ENCODE assay signal across 19 cellular contexts in genomic region chrX:36986231-36986630, GRCh38. TPM values are rescaled to one million over a fixed set of nuclear protein-coding genes. Genes with fewer than 3 reads are reported as not detected.
A peak's percentile ranks its signal among the peaks of the same experiment; 100 is the strongest.
DNase-seq lines count a peak whose midpoint lies in the region; ATAC-seq and TF ChIP-seq lines count a peak whose summit lies in the region.
"Had no signal": no experiment of that assay in that cellular context is flagged by ENCODE, and none has a peak within 500 bp of the region (broad histone marks: within the 10 kb centered on the region; RNA-seq: fewer than 3 reads in every experiment).

No MANE protein-coding gene starts in this region.

- H3K36me3 ChIP-seq in ES-I3 (ENCODE audit: insufficient read depth, low read length) (no peaks in the 10 kb centered on the region), psoas muscle (ENCODE audit: insufficient read depth in 1 of 2, low read depth in 1 of 2) (no peaks in the 10 kb centered on the region)

- H3K27ac Mint-ChIP-seq in WTC11 = no peak overlapping the region

- no peak overlapping the region for H3K27ac ChIP-seq in psoas muscle

- DNase-seq in WTC11 (ENCODE audit: low spot score) (no peak), islet precursor cell (peak; percentile 60), psoas muscle (no peak), HPDE6-E6E7 (ENCODE audit: extremely low spot score) (no peak), SHP77 treated with DMSO at 0.1 percent for 48 hours (lab: John Stamatoyannopoulos, UW) (no peak)
- DNase-seq in activated CD4-positive, alpha-beta T cell treated with anti-CD3 and anti-CD28 coated beads, Interleukin-2, amount 50 U/mL, for 1 hour = no peak
- DNase-seq: activated naive CD4-positive, alpha-beta T cell treated with anti-CD3 and anti-CD28 coated beads, Interleukin-2, amount 50 U/mL, for 16 hours; AML-193; cerebellar nuclear complex; DMS153; NCI-H2107; stimulated activated CD4-positive, alpha-beta T cell treated with anti-CD3 and anti-CD28 coated beads, Interleukin-15, amount 100 ng/mL, for 24 hours had no signal

- H3K4me1 Mint-ChIP-seq in WTC11 = peaks cover 17% of the 10 kb centered on the region

- H3K27me3 Mint-ChIP-seq in WTC11 (ENCODE audit: low read depth) = peaks cover 18% of the 10 kb centered on the region

- CTCF ChIA-PET in WTC11 (lab: Charles Lee) = interaction anchor here (1.0 kb wide), 1 partner anchor 15 kb away, joined by 3 read pairs; no protein-coding TSS in a partner anchor

- peak overlapping the region; percentile 34 for H3K4me3 ChIP-seq in psoas muscle

- H3K9ac ChIP-seq in ES-I3 (ENCODE audit: low read depth, low read length) = peak overlapping the region; percentile 55; the same call in 1 of the 2 replicates

- 2 to 17% methylated on average over 24 to 26 of the region's 34 CpGs; no CpG with 5 or more reads in 1 of the 3 donors for WGBS in psoas muscle, 3 donors

- ATAC-seq in WTC11 = peak; percentile 39
- ATAC-seq in psoas muscle = no peak
- ATAC-seq in HG03460 (IDR thresholded peaks at IDR 0.05; ENCODE audit: unreplicated experiment) = no peak

- peaks cover 10% of the 10 kb centered on the region for H3K4me1 ChIP-seq in ES-I3 (ENCODE audit: insufficient read depth, low read length)
- no peaks in the 10 kb centered on the region for H3K4me1 ChIP-seq in psoas muscle

- H3K36me3 Mint-ChIP-seq in WTC11 = no peaks in the 10 kb centered on the region

- POLR2A ChIA-PET in WTC11 (lab: Charles Lee) = no interaction called here

- TF ChIP-seq CTCF in WTC11 (IDR thresholded peaks at IDR 0.05) = no peak
- TF ChIP-seq CTCF in psoas muscle (IDR thresholded peaks at IDR 0.05) = no peak

- peaks cover 4% of the 10 kb centered on the region; the same call in 1 of the 2 replicates for H3K9me3 Mint-ChIP-seq in WTC11

- peaks cover 0 to 9% (median 0%) of the 10 kb centered on the region in 3 donors for H3K27me3 ChIP-seq in psoas muscle (ENCODE audit: insufficient read depth in 3 of 3, low read length in 2 of 3)

- peak overlapping the region; percentile 65 for H3K4me3 Mint-ChIP-seq in WTC11

- intact Hi-C loops in psoas muscle (cut with DNase I) = no loop called here

- no peaks in the 10 kb centered on the region; the same call in 1 of the 2 replicates for H3K9me3 ChIP-seq in ES-I3 (ENCODE audit: control insufficient read depth, insufficient read depth, low read length)
- no peaks in the 10 kb centered on the region for H3K9me3 ChIP-seq in psoas muscle

TF ChIP-seq in WTC11, 78 proteins besides CTCF, POLR2A, EP300 and RAD21:
- no peak for TF ChIP-seq FOXK1 (CRISPR knock-in tag; IDR thresholded peaks at IDR 0.05)
- TF ChIP-seq RORB (CRISPR knock-in tag; IDR thresholded peaks at IDR 0.05) = no peak
- no peak for TF ChIP-seq GABPB1 (CRISPR knock-in tag; IDR thresholded peaks at IDR 0.05)
- no peak for TF ChIP-seq ATF3 (CRISPR knock-in tag; conservative IDR thresholded peaks at IDR 0.05)
- TF ChIP-seq ZNF423 (CRISPR knock-in tag; IDR thresholded peaks at IDR 0.05) = no peak
- no peak for TF ChIP-seq CREB1 (CRISPR knock-in tag; IDR thresholded peaks at IDR 0.05)
- TF ChIP-seq MLX (CRISPR knock-in tag; IDR thresholded peaks at IDR 0.05) = no peak
- TF ChIP-seq ESRRA (CRISPR knock-in tag; IDR thresholded peaks at IDR 0.05; ENCODE audit: borderline replicate concordance) = no peak
- TF ChIP-seq AR (CRISPR knock-in tag; IDR thresholded peaks at IDR 0.05) = no peak
- TF ChIP-seq E2F5 (CRISPR knock-in tag; IDR thresholded peaks at IDR 0.05) = no peak

RNA-seq across cellular contexts. Expression of gene FAM47C, which starts 21.9 kb away (rescaled TPM):
- not detected in 3 replicates for total RNA-seq in WTC11 (2021)
- total RNA-seq in psoas muscle = not detected
- not detected for polyA plus RNA-seq in psoas muscle
- total RNA-seq: epithelial cell of proximal tubule, lower leg skin, M059J, omental fat pad, SK-MEL-5 had no signal
